Comparison of ENCODE assay signal across 1 cellular context in the genomic region with DNA sequence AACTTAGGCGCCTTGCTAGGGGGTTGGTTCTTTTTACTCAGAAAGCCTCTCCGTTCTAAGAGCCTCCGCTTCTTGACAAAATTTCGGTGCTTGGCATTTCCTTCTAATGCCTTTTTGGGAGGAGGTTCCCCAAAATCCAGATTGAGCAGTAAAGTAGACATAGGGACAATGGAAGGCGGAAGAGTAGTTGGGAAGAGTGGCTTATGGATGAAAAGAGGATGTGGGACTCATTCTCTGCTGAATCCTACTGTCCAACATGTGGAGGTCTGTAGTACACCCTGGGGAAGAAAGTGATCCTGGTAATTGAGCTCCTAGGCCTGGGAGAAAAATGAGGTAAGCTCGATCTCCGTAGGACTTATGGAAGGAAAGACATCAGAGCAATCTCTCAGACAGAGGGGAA.
TF ChIP-seq lines count a peak whose summit lies in the region.

No MANE protein-coding gene starts in this region.

TF ChIP-seq in GM12878, 131 proteins besides CTCF, POLR2A, EP300 and RAD21:
- TF ChIP-seq SMARCA5 (IDR thresholded peaks at IDR 0.05) = no peak
- TF ChIP-seq EED (IDR thresholded peaks at IDR 0.05; ENCODE audit: low read depth) = no peak
- TF ChIP-seq, protein P1, sequence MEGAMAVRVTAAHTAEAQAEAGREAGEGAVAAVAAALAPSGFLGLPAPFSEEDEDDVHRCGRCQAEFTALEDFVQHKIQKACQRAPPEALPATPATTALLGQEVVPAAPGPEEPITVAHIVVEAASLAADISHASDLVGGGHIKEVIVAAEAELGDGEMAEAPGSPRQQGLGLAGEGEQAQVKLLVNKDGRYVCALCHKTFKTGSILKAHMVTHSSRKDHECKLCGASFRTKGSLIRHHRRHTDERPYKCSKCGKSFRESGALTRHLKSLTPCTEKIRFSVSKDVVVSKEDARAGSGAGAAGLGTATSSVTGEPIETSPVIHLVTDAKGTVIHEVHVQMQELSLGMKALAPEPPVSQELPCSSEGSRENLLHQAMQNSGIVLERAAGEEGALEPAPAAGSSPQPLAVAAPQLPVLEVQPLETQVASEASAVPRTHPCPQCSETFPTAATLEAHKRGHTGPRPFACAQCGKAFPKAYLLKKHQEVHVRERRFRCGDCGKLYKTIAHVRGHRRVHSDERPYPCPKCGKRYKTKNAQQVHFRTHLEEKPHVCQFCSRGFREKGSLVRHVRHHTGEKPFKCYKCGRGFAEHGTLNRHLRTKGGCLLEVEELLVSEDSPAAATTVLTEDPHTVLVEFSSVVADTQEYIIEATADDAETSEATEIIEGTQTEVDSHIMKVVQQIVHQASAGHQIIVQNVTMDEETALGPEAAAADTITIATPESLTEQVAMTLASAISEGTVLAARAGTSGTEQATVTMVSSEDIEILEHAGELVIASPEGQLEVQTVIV (IDR thresholded peaks at IDR 0.05; ENCODE audit: borderline replicate concordance, partially characterized antibody) = no peak
- no peak for TF ChIP-seq STAT3 (IDR thresholded peaks at IDR 0.05; ENCODE audit: low read depth, low read length)
- TF ChIP-seq SPI1 (IDR thresholded peaks at IDR 0.05; ENCODE audit: borderline replicate concordance, insufficient read depth, low read depth, low read length) = peak; percentile 51; the same call in 1 of the 2 replicates
- TF ChIP-seq HCFC1 (IDR thresholded peaks at IDR 0.05; ENCODE audit: low read length) = no peak
